Comparison of ENCODE assay signal across 3 cellular contexts in the genomic region with DNA sequence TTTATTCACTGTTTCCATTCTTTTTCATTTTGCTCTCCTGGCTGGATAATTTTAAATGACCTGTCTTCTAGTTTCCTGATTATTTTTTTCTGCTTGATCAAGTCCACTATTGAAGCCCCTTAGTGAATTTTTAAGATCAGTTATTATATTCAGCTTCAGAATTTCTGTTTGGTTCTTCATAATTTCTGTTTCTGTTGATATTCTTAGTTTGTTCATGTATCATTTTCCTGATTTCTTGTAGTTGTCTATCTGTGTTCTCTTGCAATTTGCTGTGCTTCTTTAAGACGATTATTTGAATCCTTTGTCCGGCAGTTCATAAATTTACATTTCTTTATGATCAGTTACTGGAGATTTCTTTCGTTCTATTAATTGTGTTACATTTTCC.
TF ChIP-seq lines count a peak whose summit lies in the region.

No MANE protein-coding gene starts in this region.

TF ChIP-seq in SK-N-SH, 30 proteins besides CTCF, POLR2A, EP300 and RAD21:
- TF ChIP-seq, protein P1, sequence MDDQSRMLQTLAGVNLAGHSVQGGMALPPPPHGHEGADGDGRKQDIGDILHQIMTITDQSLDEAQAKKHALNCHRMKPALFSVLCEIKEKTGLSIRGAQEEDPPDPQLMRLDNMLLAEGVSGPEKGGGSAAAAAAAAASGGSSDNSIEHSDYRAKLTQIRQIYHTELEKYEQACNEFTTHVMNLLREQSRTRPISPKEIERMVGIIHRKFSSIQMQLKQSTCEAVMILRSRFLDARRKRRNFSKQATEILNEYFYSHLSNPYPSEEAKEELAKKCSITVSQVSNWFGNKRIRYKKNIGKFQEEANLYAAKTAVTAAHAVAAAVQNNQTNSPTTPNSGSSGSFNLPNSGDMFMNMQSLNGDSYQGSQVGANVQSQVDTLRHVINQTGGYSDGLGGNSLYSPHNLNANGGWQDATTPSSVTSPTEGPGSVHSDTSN (IDR thresholded peaks at IDR 0.05), result no peak
- TF ChIP-seq FOXJ3 (CRISPR knock-in tag; IDR thresholded peaks at IDR 0.05) (no peak), GATA2 (CRISPR knock-in tag; IDR thresholded peaks at IDR 0.05) (no peak), RCOR1 (IDR thresholded peaks at IDR 0.05; ENCODE audit: low read length) (no peak), ELF1 (IDR thresholded peaks at IDR 0.05) (no peak), MEF2A (IDR thresholded peaks at IDR 0.05; ENCODE audit: borderline replicate concordance, low read depth) (no peak), SMC3 (IDR thresholded peaks at IDR 0.05; ENCODE audit: low read depth, low read length) (no peak), TEAD4 (IDR thresholded peaks at IDR 0.05; ENCODE audit: borderline replicate concordance, insufficient read depth) (no peak)
- TF ChIP-seq, protein P2, sequence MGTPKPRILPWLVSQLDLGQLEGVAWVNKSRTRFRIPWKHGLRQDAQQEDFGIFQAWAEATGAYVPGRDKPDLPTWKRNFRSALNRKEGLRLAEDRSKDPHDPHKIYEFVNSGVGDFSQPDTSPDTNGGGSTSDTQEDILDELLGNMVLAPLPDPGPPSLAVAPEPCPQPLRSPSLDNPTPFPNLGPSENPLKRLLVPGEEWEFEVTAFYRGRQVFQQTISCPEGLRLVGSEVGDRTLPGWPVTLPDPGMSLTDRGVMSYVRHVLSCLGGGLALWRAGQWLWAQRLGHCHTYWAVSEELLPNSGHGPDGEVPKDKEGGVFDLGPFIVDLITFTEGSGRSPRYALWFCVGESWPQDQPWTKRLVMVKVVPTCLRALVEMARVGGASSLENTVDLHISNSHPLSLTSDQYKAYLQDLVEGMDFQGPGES (IDR thresholded peaks at IDR 0.05; ENCODE audit: low read depth, low read length), result no peak

TF ChIP-seq in SK-N-SH treated with all-trans-retinoic acid at 6 μM for 48 hours, 23 proteins besides CTCF, POLR2A, EP300 and RAD21:
- no peak for TF ChIP-seq CSDC2 (CRISPR knock-in tag; IDR thresholded peaks at IDR 0.05)
- TF ChIP-seq SNAI2 (CRISPR knock-in tag; IDR thresholded peaks at IDR 0.05), result no peak
- TF ChIP-seq TOX (CRISPR knock-in tag; IDR thresholded peaks at IDR 0.05; ENCODE audit: borderline replicate concordance), result no peak
- TF ChIP-seq OSR1 (CRISPR knock-in tag; IDR thresholded peaks at IDR 0.05), result no peak
- TF ChIP-seq ARNTL (CRISPR knock-in tag; IDR thresholded peaks at IDR 0.05; ENCODE audit: borderline replicate concordance, low read depth), result no peak
- no peak for TF ChIP-seq CREB5 (CRISPR knock-in tag; IDR thresholded peaks at IDR 0.05; ENCODE audit: low read depth)
- TF ChIP-seq POU6F1 (CRISPR knock-in tag; IDR thresholded peaks at IDR 0.05; ENCODE audit: borderline replicate concordance, low read depth), result no peak
- TF ChIP-seq ISL1 (CRISPR knock-in tag; IDR thresholded peaks at IDR 0.05), result no peak
- TF ChIP-seq BACH2 (CRISPR knock-in tag; IDR thresholded peaks at IDR 0.05; ENCODE audit: borderline replicate concordance), result no peak
- TF ChIP-seq ZFP30 (CRISPR knock-in tag; IDR thresholded peaks at IDR 0.05), result no peak
- TF ChIP-seq ESRRG (CRISPR knock-in tag; IDR thresholded peaks at IDR 0.05), result no peak
- TF ChIP-seq ZNF8 (CRISPR knock-in tag; IDR thresholded peaks at IDR 0.05), result no peak
- TF ChIP-seq PPARA (CRISPR knock-in tag; IDR thresholded peaks at IDR 0.05; ENCODE audit: borderline replicate concordance), result no peak
- no peak for TF ChIP-seq ZNF565 (CRISPR knock-in tag; conservative IDR thresholded peaks at IDR 0.05; ENCODE audit: low read depth)
- TF ChIP-seq TCF4 (CRISPR knock-in tag; IDR thresholded peaks at IDR 0.05; ENCODE audit: borderline replicate concordance), result no peak
- TF ChIP-seq, protein P3, sequence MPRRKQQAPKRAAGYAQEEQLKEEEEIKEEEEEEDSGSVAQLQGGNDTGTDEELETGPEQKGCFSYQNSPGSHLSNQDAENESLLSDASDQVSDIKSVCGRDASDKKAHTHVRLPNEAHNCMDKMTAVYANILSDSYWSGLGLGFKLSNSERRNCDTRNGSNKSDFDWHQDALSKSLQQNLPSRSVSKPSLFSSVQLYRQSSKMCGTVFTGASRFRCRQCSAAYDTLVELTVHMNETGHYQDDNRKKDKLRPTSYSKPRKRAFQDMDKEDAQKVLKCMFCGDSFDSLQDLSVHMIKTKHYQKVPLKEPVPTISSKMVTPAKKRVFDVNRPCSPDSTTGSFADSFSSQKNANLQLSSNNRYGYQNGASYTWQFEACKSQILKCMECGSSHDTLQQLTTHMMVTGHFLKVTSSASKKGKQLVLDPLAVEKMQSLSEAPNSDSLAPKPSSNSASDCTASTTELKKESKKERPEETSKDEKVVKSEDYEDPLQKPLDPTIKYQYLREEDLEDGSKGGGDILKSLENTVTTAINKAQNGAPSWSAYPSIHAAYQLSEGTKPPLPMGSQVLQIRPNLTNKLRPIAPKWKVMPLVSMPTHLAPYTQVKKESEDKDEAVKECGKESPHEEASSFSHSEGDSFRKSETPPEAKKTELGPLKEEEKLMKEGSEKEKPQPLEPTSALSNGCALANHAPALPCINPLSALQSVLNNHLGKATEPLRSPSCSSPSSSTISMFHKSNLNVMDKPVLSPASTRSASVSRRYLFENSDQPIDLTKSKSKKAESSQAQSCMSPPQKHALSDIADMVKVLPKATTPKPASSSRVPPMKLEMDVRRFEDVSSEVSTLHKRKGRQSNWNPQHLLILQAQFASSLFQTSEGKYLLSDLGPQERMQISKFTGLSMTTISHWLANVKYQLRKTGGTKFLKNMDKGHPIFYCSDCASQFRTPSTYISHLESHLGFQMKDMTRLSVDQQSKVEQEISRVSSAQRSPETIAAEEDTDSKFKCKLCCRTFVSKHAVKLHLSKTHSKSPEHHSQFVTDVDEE (CRISPR knock-in tag; IDR thresholded peaks at IDR 0.05), result no peak
- no peak for TF ChIP-seq PATZ1 (CRISPR knock-in tag; IDR thresholded peaks at IDR 0.05; ENCODE audit: borderline replicate concordance)

TF ChIP-seq in HCT116, 20 proteins besides CTCF, POLR2A, EP300 and RAD21:
- TF ChIP-seq EZH2phosphoT487 (IDR thresholded peaks at IDR 0.05; ENCODE audit: borderline replicate concordance), result no peak
- TF ChIP-seq ZNF274 (IDR thresholded peaks at IDR 0.05; ENCODE audit: low read depth, low read length), result no peak
- no peak for TF ChIP-seq ZFX (IDR thresholded peaks at IDR 0.05)
- TF ChIP-seq EZH2 (IDR thresholded peaks at IDR 0.05), result no peak
- no peak for TF ChIP-seq JUND (IDR thresholded peaks at IDR 0.05)
- TF ChIP-seq SRF (IDR thresholded peaks at IDR 0.05; ENCODE audit: low read depth), result no peak
- TF ChIP-seq ELF1 (IDR thresholded peaks at IDR 0.05; ENCODE audit: borderline replicate concordance, low read depth), result no peak
- TF ChIP-seq CBX3 (IDR thresholded peaks at IDR 0.05; ENCODE audit: low read depth), result no peak
- TF ChIP-seq FOSL1 (IDR thresholded peaks at IDR 0.05; ENCODE audit: low read depth), result no peak
- no peak for TF ChIP-seq SP1 (IDR thresholded peaks at IDR 0.05; ENCODE audit: low read depth)
- no peak for TF ChIP-seq EGR1 (IDR thresholded peaks at IDR 0.05; ENCODE audit: low read depth)
- TF ChIP-seq CEBPB (IDR thresholded peaks at IDR 0.05; ENCODE audit: low read depth), result no peak
- TF ChIP-seq POLR2AphosphoS5 (IDR thresholded peaks at IDR 0.05; ENCODE audit: low read depth, low read length), result no peak
